14 cellular contexts compared by ENCODE assay signal in the genomic region with DNA sequence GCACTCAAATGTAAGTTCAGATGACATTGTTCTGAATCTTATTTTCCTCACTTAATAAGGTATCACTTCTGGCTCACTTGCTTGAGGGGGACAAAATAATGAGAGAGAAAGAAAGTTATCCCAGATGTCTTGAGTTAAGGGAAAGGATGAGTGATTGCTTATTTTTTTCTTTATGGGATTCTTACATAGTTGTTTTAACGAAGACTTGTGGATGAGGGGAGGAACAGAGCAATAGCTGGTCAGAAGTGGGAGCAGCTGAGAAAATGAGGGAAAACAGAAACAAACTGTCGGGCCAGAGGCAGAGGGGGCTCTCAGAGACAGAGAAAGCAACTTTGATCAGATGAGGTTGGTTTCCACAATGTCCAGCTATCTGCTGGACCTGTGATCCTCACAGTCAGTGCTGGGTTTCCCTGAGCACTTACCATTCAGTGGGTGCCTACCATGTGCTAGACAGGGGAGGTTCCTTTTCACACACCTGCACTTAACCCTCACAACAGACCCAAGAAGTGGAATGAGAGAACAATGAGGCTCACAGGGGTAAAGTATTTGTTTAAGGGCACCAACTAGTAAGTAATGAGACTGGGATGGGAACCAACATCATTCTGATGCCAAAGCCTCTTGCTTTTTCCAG.
DNase-seq lines count a peak whose midpoint lies in the region; ATAC-seq, FAIRE-seq and TF ChIP-seq lines count a peak whose summit lies in the region.
"Had no signal": no experiment of that assay in that cellular context is flagged by ENCODE, and none has a peak within 500 bp of the region (broad histone marks: within the 10 kb centered on the region; RNA-seq: fewer than 3 reads in every experiment).

No MANE protein-coding gene starts in this region.

- no peak for DNase-seq in A549 (ENCODE audit: low read depth in 1 of 2, low spot score in 1 of 2)
- DNase-seq in HFFc6: no peak
- DNase-seq in nephron progenitor cell: no peak
- DNase-seq in activated T-cell treated with anti-CD3 and anti-CD28 coated beads, Interleukin-2, amount 50 U/mL, for 72 hours: no peak
- no peak for DNase-seq in nucleus accumbens (lab: John Stamatoyannopoulos, UW)
- no peak for DNase-seq in NOMO-1 treated with dmso at 0.1 percent for 144 hours (lab: John Stamatoyannopoulos, UW; ENCODE audit: unreplicated experiment)
- DNase-seq: activated B cell treated with CpG ODN at 0.5 μM for 24 hours; activated T-cell treated with anti-CD3 and anti-CD28 coated beads, Interleukin-2, amount 50 U/mL, for 24 hours; Karpas-422; NCI-H524 had no signal

- H3K27me3 Mint-ChIP-seq in HFFc6 (ENCODE audit: insufficient read depth): no peaks in the 10 kb centered on the region; the same call in 1 of the 2 replicates
- H3K27me3 Mint-ChIP-seq in dendritic cell treated with granulocyte-macrophage colony-stimulating factor and Interleukin-4, amounts not matched to agents 40 ng/mL and 50 ng/mL, for 4 days: no peaks in the 10 kb centered on the region
- peaks cover 8% of the 10 kb centered on the region for H3K27me3 Mint-ChIP-seq in nephron progenitor cell (ENCODE audit: low read depth, poor library complexity)
- no peaks in the 10 kb centered on the region for H3K27me3 Mint-ChIP-seq in activated T-cell treated with anti-CD3 and anti-CD28 coated beads, Interleukin-2, amount 50 U/mL, for 72 hours (ENCODE audit: low read depth)
- H3K27me3 Mint-ChIP-seq: activated B cell treated with CpG ODN at 0.5 μM for 24 hours; activated T-cell treated with anti-CD3 and anti-CD28 coated beads, Interleukin-2, amount 50 U/mL, for 24 hours had no signal

- no peak for TF ChIP-seq RAD21 in A549 (conservative IDR thresholded peaks at IDR 0.05 in 1 of 2, IDR thresholded peaks at IDR 0.05 in 1 of 2)

- intact Hi-C loops in dendritic cell treated with granulocyte-macrophage colony-stimulating factor and Interleukin-4, amounts not matched to agents 40 ng/mL and 50 ng/mL, for 4 days (cut with micrococcal nuclease): loop anchor here (1.0 kb wide), 1 partner anchor 13 kb away; no protein-coding TSS in a partner anchor

- TF ChIP-seq POLR2A in A549 (IDR thresholded peaks at IDR 0.05; ENCODE audit: low read length): no peak

- H3K9me3 ChIP-seq in A549: no peaks in the 10 kb centered on the region; the same call in 2 of the 3 replicates
- H3K9me3 ChIP-seq: BLaER1 had no signal

- peak overlapping the region; percentile 20; the same call in 2 of the 3 replicates for H3K4me2 ChIP-seq in A549
- H3K4me2 ChIP-seq: BLaER1 had no signal

- H3K4me3 ChIP-seq in A549: no peak overlapping the region
- H3K4me3 ChIP-seq: BLaER1 had no signal

- TF ChIP-seq CTCF in A549 (IDR thresholded peaks at IDR 0.05): no peak
- no peak for TF ChIP-seq CTCF in HFFc6 (IDR thresholded peaks at IDR 0.05)
- TF ChIP-seq CTCF in nephron progenitor cell (IDR thresholded peaks at IDR 0.05): no peak

- H3K4me1 Mint-ChIP-seq in HFFc6 (ENCODE audit: low read depth) (peaks cover 85% of the 10 kb centered on the region), nephron progenitor cell (peaks cover 26% of the 10 kb centered on the region)
- peaks cover 27% of the 10 kb centered on the region for H3K4me1 Mint-ChIP-seq in dendritic cell treated with granulocyte-macrophage colony-stimulating factor and Interleukin-4, amounts not matched to agents 40 ng/mL and 50 ng/mL, for 4 days (ENCODE audit: low read depth)
- no peaks in the 10 kb centered on the region for H3K4me1 Mint-ChIP-seq in activated T-cell treated with anti-CD3 and anti-CD28 coated beads, Interleukin-2, amount 50 U/mL, for 72 hours (ENCODE audit: low read depth)
- H3K4me1 Mint-ChIP-seq: activated B cell treated with CpG ODN at 0.5 μM for 24 hours had no signal

- CTCF ChIA-PET in A549 (lab: Yijun Ruan, JAX): no interaction called here

- POLR2A ChIA-PET in A549 (lab: Yijun Ruan, JAX): interaction anchor here (0.8 kb wide), 1 partner anchor 64 kb away, joined by 3 read pairs; no protein-coding TSS in a partner anchor

- peaks cover 88% of the 10 kb centered on the region for H3K4me1 ChIP-seq in A549
- H3K4me1 ChIP-seq: BLaER1 had no signal

- no peak for TF ChIP-seq EP300 in A549 (IDR thresholded peaks at IDR 0.05)

- H3K4me3 Mint-ChIP-seq in HFFc6 (peak overlapping the region; percentile 67), nephron progenitor cell (no peak overlapping the region)
- H3K4me3 Mint-ChIP-seq in dendritic cell treated with granulocyte-macrophage colony-stimulating factor and Interleukin-4, amounts not matched to agents 40 ng/mL and 50 ng/mL, for 4 days: no peak overlapping the region
- H3K4me3 Mint-ChIP-seq in activated T-cell treated with anti-CD3 and anti-CD28 coated beads, Interleukin-2, amount 50 U/mL, for 72 hours: no peak overlapping the region
- H3K4me3 Mint-ChIP-seq: activated B cell treated with CpG ODN at 0.5 μM for 24 hours; activated T-cell treated with anti-CD3 and anti-CD28 coated beads, Interleukin-2, amount 50 U/mL, for 24 hours had no signal

- peak; percentile 39 to 57; a peak in 4 of 6 replicates for ATAC-seq in A549
- no peak for ATAC-seq in activated T-cell treated with anti-CD3 and anti-CD28 coated beads, Interleukin-2, amount 50 U/mL, for 72 hours (replicated peaks in 1 of 2)
- no peak for ATAC-seq in GM21526 (IDR thresholded peaks at IDR 0.05; ENCODE audit: low FRiP score, unreplicated experiment)

- no peak for FAIRE-seq in A549 (lab: Jason Lieb, UNC)
- FAIRE-seq: G401.6 had no signal

- H3K9me3 Mint-ChIP-seq in HFFc6 (peaks cover 3% of the 10 kb centered on the region), nephron progenitor cell (peaks cover 6% of the 10 kb centered on the region)
- H3K9me3 Mint-ChIP-seq in dendritic cell treated with granulocyte-macrophage colony-stimulating factor and Interleukin-4, amounts not matched to agents 40 ng/mL and 50 ng/mL, for 4 days: no peaks in the 10 kb centered on the region
- peaks cover 0 to 1% of the 10 kb centered on the region in 2 donors for H3K9me3 Mint-ChIP-seq in activated T-cell treated with anti-CD3 and anti-CD28 coated beads, Interleukin-2, amount 50 U/mL, for 72 hours
- H3K9me3 Mint-ChIP-seq: activated B cell treated with CpG ODN at 0.5 μM for 24 hours had no signal

- WGBS in A549 (ENCODE audit: missing lambda C conversion rate): 78% methylated on average over 2 of the region's 2 CpGs

- peak overlapping the region; percentile 13 to 59; a peak in 4 of 6 replicates for H3K27ac ChIP-seq in A549
- H3K27ac ChIP-seq: BLaER1 had no signal

- H3K27ac Mint-ChIP-seq in HFFc6 (peak overlapping the region; percentile 71), nephron progenitor cell (peak overlapping the region; percentile 68)
- peak overlapping the region; percentile 74 for H3K27ac Mint-ChIP-seq in dendritic cell treated with granulocyte-macrophage colony-stimulating factor and Interleukin-4, amounts not matched to agents 40 ng/mL and 50 ng/mL, for 4 days
- no peak overlapping the region for H3K27ac Mint-ChIP-seq in activated T-cell treated with anti-CD3 and anti-CD28 coated beads, Interleukin-2, amount 50 U/mL, for 72 hours
- H3K27ac Mint-ChIP-seq: activated B cell treated with CpG ODN at 0.5 μM for 24 hours; activated T-cell treated with anti-CD3 and anti-CD28 coated beads, Interleukin-2, amount 50 U/mL, for 24 hours had no signal

- H3K36me3 Mint-ChIP-seq in HFFc6 (ENCODE audit: low read depth) (peaks cover 6% of the 10 kb centered on the region), nephron progenitor cell (ENCODE audit: low read depth) (no peaks in the 10 kb centered on the region)
- H3K36me3 Mint-ChIP-seq in dendritic cell treated with granulocyte-macrophage colony-stimulating factor and Interleukin-4, amounts not matched to agents 40 ng/mL and 50 ng/mL, for 4 days (ENCODE audit: low read depth): no peaks in the 10 kb centered on the region
- H3K36me3 Mint-ChIP-seq in activated T-cell treated with anti-CD3 and anti-CD28 coated beads, Interleukin-2, amount 50 U/mL, for 72 hours (ENCODE audit: insufficient read depth in 2 of 2): no peaks in the 10 kb centered on the region

TF ChIP-seq in A549, 52 proteins besides CTCF, POLR2A, EP300 and RAD21:
- TF ChIP-seq FOSB (CRISPR knock-in tag; IDR thresholded peaks at IDR 0.05) (no peak), RFX5 (IDR thresholded peaks at IDR 0.05) (no peak), HOXA7 (CRISPR knock-in tag; IDR thresholded peaks at IDR 0.05) (no peak), JUNB (IDR thresholded peaks at IDR 0.05) (no peak)
TF ChIP-seq in A549: peak in this region for 0.

Comparison
In these comparisons a context has a peak if more than half of its experiments do, and no peak if none do; other contexts are left out.
1. ATAC-seq: peak in A549 (2 of 2); none in activated T-cell treated with anti-CD3 and anti-CD28 coated beads, Interleukin-2, amount 50 U/mL, for 72 hours (0 of 2) and GM21526 (single experiment).